In genomic region chr1:151213560-151213959, GRCh38 we compare ENCODE assay signal across 1 cellular context.
TF ChIP-seq lines count a peak whose summit lies in the region.

No MANE protein-coding gene starts in this region.

TF ChIP-seq in HCT116, 20 proteins besides CTCF, POLR2A, EP300 and RAD21:
- TF ChIP-seq SP1 (IDR thresholded peaks at IDR 0.05; ENCODE audit: low read depth) (no peak), CEBPB (IDR thresholded peaks at IDR 0.05; ENCODE audit: low read depth) (no peak), EZH2phosphoT487 (IDR thresholded peaks at IDR 0.05; ENCODE audit: borderline replicate concordance) (no peak), REST (IDR thresholded peaks at IDR 0.05; ENCODE audit: low read depth) (no peak), FOSL1 (IDR thresholded peaks at IDR 0.05; ENCODE audit: low read depth) (no peak), CBX3 (IDR thresholded peaks at IDR 0.05; ENCODE audit: low read depth) (no peak), ZBTB33 (IDR thresholded peaks at IDR 0.05; ENCODE audit: extremely low read depth, insufficient replicate concordance, low read length) (no peak), YY1 (IDR thresholded peaks at IDR 0.05; ENCODE audit: extremely low read depth, insufficient replicate concordance, low read depth, low read length) (no peak), POLR2AphosphoS5 (IDR thresholded peaks at IDR 0.05; ENCODE audit: low read depth, low read length) (no peak)
TF ChIP-seq in HCT116: peak in this region for 0.
